ENCODE assay signal across 9 cellular contexts in the genomic region with DNA sequence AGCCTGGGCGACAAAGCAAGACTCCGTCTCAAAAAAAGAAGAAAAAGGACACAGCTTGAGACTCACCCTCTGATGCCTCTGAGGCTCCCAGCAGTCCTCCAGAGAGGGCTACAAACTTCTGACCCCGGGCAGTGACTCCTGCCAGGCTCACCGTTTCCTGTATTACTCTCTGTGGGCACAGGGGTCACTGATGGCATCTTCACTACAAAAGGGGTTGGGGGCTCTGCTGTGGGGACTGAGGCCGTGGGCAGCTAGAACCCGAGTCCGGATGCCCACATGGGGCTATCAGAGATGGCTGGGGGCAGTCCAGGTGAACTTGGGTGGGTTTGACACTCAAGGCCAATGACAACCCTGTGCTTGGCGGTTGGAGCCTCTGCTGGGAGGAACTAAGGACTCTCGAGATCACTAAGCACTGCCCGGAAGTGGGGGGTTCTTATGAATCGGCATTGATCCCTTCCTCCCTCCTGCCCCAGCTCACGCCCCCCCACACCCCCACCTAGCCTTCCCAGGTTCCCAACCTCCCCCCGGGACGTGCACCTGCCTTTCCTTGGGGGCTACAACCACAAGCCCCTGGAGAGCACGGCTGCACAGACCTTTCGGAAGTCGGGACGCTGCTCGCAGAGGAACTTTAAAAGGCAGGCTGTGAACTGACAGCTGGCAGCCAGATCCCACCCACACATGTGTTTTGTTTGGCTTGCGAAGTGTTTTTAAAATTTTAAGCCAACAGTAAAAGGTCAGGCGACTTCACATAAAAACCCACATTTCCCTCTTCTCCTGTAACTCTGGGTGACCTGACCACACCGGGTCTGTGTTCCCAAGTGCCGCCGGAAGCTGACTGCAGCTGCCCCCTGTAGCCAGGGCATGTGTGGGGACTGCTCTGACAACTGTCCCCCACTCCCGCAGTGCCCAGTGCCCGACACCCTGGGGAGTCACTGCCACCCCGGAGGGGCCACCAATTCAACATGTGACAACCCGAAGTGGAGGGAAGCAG. TPM values are rescaled to one million over a fixed set of nuclear protein-coding genes. Genes with fewer than 3 reads are reported as not detected.
DNase-seq lines count a peak whose midpoint lies in the region; ATAC-seq and TF ChIP-seq lines count a peak whose summit lies in the region.
"Had no signal": no experiment of that assay in that cellular context is flagged by ENCODE, and none has a peak within 500 bp of the region (broad histone marks: within the 10 kb centered on the region; RNA-seq: fewer than 3 reads in every experiment).

No MANE protein-coding gene starts in this region.

- peak overlapping the region in 1 of 2 donors; percentile 73 for H3K27ac ChIP-seq in coronary artery
- peak overlapping the region in 1 of 2 donors; percentile 74 for H3K27ac ChIP-seq in ovary
- H3K27ac ChIP-seq: epithelial cell of prostate had no signal

- H3K4me3 ChIP-seq in coronary artery (peak overlapping the region; percentile 64), ovary (peak overlapping the region; percentile 17)

- TF ChIP-seq POLR2A in ovary (IDR thresholded peaks at IDR 0.05) = no peak

- CTCF ChIA-PET in GM10248 (lab: Yijun Ruan, JAX) = interaction anchor here (0.7 to 14.0 kb wide), 3 partner anchors 12 to 24 kb away, joined by 3 to 257 read pairs (median 4); no protein-coding TSS in a partner anchor

- no peaks in the 10 kb centered on the region for H3K27me3 ChIP-seq in ovary

- H3K4me1 ChIP-seq in ovary (ENCODE audit: insufficient read depth) = peaks cover 18% of the 10 kb centered on the region

- intact Hi-C loops in ovary (cut with DNase I) = no loop called here

- POLR2A ChIA-PET in GM10248 (lab: Yijun Ruan, JAX) = interaction anchor here (1.0 kb wide), 1 partner anchor 9 kb away, joined by 3 read pairs; no protein-coding TSS in a partner anchor

- peak; percentile 77 for DNase-seq in GM10248 (ENCODE audit: extremely low spot score)
- peak; percentile 73 for DNase-seq in LHCN-M2 (ENCODE audit: low read depth)
- DNase-seq in coronary artery (ENCODE audit: low spot score) = no peak
- DNase-seq in ovary = peak; percentile 60 to 71 (median 65)
- no peak for DNase-seq in NCI-H1436 treated with DMSO at 0.1 percent for 48 hours (lab: John Stamatoyannopoulos, UW)
- no peak for DNase-seq in SK-N-DZ (ENCODE audit: low spot score)

- ATAC-seq in HG03432 (IDR thresholded peaks at IDR 0.05; ENCODE audit: unreplicated experiment) = no peak
- ATAC-seq in HG03521 (IDR thresholded peaks at IDR 0.05; ENCODE audit: unreplicated experiment) = no peak

- TF ChIP-seq CTCF in GM10248 (IDR thresholded peaks at IDR 0.05; ENCODE audit: control extremely low read depth, extremely low read depth, low read depth, missing control alignments) = no peak
- TF ChIP-seq CTCF in coronary artery (IDR thresholded peaks at IDR 0.05) = no peak
- TF ChIP-seq CTCF in ovary (IDR thresholded peaks at IDR 0.05) = no peak

- TF ChIP-seq EP300 in ovary (IDR thresholded peaks at IDR 0.05) = no peak

- no peaks in the 10 kb centered on the region for H3K36me3 ChIP-seq in ovary

- no peaks in the 10 kb centered on the region for H3K9me3 ChIP-seq in ovary

- 13 to 19% (median 14%) methylated on average over 28 of the region's 28 CpGs for WGBS in ovary, 3 donors

RNA-seq across cellular contexts. Expression of a gene that starts 5.0 kb away (rescaled TPM):
- total RNA-seq in LHCN-M2 (2014; rRNA removed) = 15.5 and 17.8 TPM in 2 replicates
- polyA plus RNA-seq in LHCN-M2 (2012) = 5.9 TPM
- 100 to 1,000 TPM in 1 of 7 donors, 10 to 100 TPM in 6; 26.6 to 139 (median 48.8) TPM for total RNA-seq in ovary
- 10 to 100 TPM; 26.2 to 55.4 TPM for polyA plus RNA-seq in ovary
- polyA plus RNA-seq in SK-N-DZ (2014; cell fraction: cytosol; rRNA removed) = 211 and 229 TPM in 2 replicates
- 616 and 634 TPM in 2 replicates for polyA plus RNA-seq in SK-N-DZ (2014; cell fraction: nucleus; rRNA removed)

RNA-seq across cellular contexts. Expression of a gene that starts 37.7 kb away (rescaled TPM):
- total RNA-seq in LHCN-M2 (2014; rRNA removed) (0.34 and 1.3 TPM in 2 replicates), ovary (10 to 100 TPM; 11.0 to 43.3 (median 25.9) TPM)
- polyA plus RNA-seq in LHCN-M2 (2012) = 0.56 TPM
- 10 to 100 TPM in 1 of 2 donors, 1 to 10 TPM in 1; 3.9 to 12.9 TPM for polyA plus RNA-seq in ovary
- polyA plus RNA-seq in SK-N-DZ (2014; cell fraction: cytosol; rRNA removed) = 2.5 and 5.4 TPM in 2 replicates
- polyA plus RNA-seq in SK-N-DZ (2014; cell fraction: nucleus; rRNA removed) = 6.9 and 7.7 TPM in 2 replicates

Comparison
In these comparisons a context has a peak if more than half of its experiments do, and no peak if none do; other contexts are left out.
1. DNase-seq: peak in GM10248 (single experiment), LHCN-M2 (single experiment) and ovary (5 of 5); none in coronary artery (single experiment), NCI-H1436 treated with DMSO at 0.1 percent for 48 hours (single experiment) and SK-N-DZ (single experiment).